ENCODE assay signal across 10 cellular contexts in the genomic region with DNA sequence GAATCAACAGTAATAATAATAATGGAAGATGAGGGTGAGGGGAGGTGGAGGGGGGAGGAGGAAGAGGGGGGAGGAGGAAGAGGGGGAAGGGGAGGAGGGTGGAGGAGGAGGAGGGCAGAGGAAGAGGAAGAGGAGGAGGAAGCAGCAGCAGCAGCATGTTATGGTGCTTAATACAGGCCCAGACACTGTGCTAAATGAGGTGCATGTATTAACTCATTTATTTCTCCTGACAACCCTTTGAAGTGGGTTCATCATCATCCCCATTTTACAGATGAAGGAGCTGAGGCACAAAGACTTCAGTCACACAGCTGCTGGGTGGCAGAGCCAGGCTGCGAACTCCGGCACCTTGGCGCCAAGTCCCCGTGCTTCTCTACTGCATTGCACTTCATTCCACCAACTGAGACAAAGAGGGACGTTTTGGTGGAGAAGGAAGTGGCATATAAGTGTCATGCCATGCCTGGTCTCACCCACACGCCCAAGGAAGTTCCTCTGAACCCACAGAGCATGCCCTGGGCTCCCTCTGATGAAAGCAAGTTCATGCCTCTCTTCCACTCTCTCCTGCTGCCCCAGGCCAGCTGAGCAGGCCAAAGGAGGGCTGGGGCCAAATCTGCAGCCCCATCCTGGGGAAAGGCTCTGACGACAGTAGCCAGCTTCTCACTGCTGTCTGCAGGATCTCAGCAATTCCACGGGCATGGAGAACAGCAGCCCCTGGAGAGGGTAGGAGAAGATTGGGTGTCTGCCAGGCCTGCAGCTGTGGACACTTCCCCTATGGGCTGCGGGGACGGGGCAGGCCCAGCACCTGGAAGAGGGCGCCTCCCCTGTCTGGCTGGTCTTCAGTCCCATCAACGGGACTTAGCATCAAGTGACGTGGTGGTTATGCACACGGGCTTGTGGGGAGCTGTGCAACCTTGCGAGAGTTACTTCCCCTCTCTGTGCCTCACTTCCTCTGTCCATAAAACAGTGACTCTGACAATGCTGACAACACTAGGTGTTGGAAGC. TPM values are rescaled to one million over a fixed set of nuclear protein-coding genes. Genes with fewer than 3 reads are reported as not detected.
A peak's percentile ranks its signal among the peaks of the same experiment; 100 is the strongest.
DNase-seq lines count a peak whose midpoint lies in the region; ATAC-seq, FAIRE-seq and TF ChIP-seq lines count a peak whose summit lies in the region.
"Had no signal": no experiment of that assay in that cellular context is flagged by ENCODE, and none has a peak within 500 bp of the region (broad histone marks: within the 10 kb centered on the region; RNA-seq: fewer than 3 reads in every experiment).

No MANE protein-coding gene starts in this region.

- peaks cover 0 to 22% (median 13%) of the 10 kb centered on the region in 4 donors for H3K4me1 ChIP-seq in tibial artery

- H3K9me3 ChIP-seq in tibial artery, result no peaks in the 10 kb centered on the region

- POLR2A ChIA-PET in activated CD4-positive, alpha-beta memory T cell treated with anti-CD3 and anti-CD28 coated beads, Interleukin-2, amount 10 ng/mL, durations not matched to agents 7 days and 5 days (lab: Charles Lee), result interaction anchor here (0.9 to 3.0 kb wide), 14 partner anchors 9 to 105 kb away, joined by 3 to 36 read pairs (median 4); no protein-coding TSS in a partner anchor

- peak overlapping the region; percentile 45 for H3K4me3 Mint-ChIP-seq in activated CD4-positive, alpha-beta memory T cell treated with anti-CD3 and anti-CD28 coated beads, Interleukin-2, amount 10 ng/mL, durations not matched to agents 7 days and 5 days
- no peak overlapping the region for H3K4me3 Mint-ChIP-seq in progenitor cell of endocrine pancreas (ENCODE audit: low read depth)

- peak; percentile 59 for DNase-seq in activated CD8-positive, alpha-beta memory T cell treated with anti-CD3 and anti-CD28 coated beads for 24 hours
- no peak for DNase-seq in activated CD8-positive, alpha-beta memory T cell treated with anti-CD3 and anti-CD28 coated beads, Interleukin-2, amount 50 U/mL, for 4 hours
- DNase-seq in activated CD4-positive, alpha-beta memory T cell treated with anti-CD3 and anti-CD28 coated beads, Interleukin-2, amount 10 ng/mL, durations not matched to agents 7 days and 5 days, result peak; percentile 71
- DNase-seq in left cardiac atrium, result no peak
- DNase-seq in tibial artery, result peak; percentile 49 to 66
- DNase-seq in frontal cortex (ENCODE audit: low spot score in 2 of 2), result no peak
- no peak for DNase-seq in midbrain (lab: John Stamatoyannopoulos, UW)
- DNase-seq in progenitor cell of endocrine pancreas (ENCODE audit: low spot score, unreplicated experiment), result no peak
- DNase-seq: NCI-H2227 treated with DMSO at 0.1 percent for 48 hours had no signal

- no peaks in the 10 kb centered on the region for H3K9me3 Mint-ChIP-seq in activated CD4-positive, alpha-beta memory T cell treated with anti-CD3 and anti-CD28 coated beads, Interleukin-2, amount 10 ng/mL, durations not matched to agents 7 days and 5 days
- no peaks in the 10 kb centered on the region for H3K9me3 Mint-ChIP-seq in progenitor cell of endocrine pancreas (ENCODE audit: low read depth)

- peak overlapping the region; percentile 98 for H3K27ac Mint-ChIP-seq in activated CD4-positive, alpha-beta memory T cell treated with anti-CD3 and anti-CD28 coated beads, Interleukin-2, amount 10 ng/mL, durations not matched to agents 7 days and 5 days
- H3K27ac Mint-ChIP-seq in progenitor cell of endocrine pancreas, result no peak overlapping the region

- peak; percentile 53 to 78 for ATAC-seq in left cardiac atrium

- peaks cover 62% of the 10 kb centered on the region for H3K4me1 Mint-ChIP-seq in activated CD4-positive, alpha-beta memory T cell treated with anti-CD3 and anti-CD28 coated beads, Interleukin-2, amount 10 ng/mL, durations not matched to agents 7 days and 5 days
- H3K4me1 Mint-ChIP-seq in progenitor cell of endocrine pancreas (ENCODE audit: low read depth), result peaks cover 2% of the 10 kb centered on the region

- no peaks in the 10 kb centered on the region for H3K27me3 Mint-ChIP-seq in activated CD4-positive, alpha-beta memory T cell treated with anti-CD3 and anti-CD28 coated beads, Interleukin-2, amount 10 ng/mL, durations not matched to agents 7 days and 5 days
- H3K27me3 Mint-ChIP-seq in progenitor cell of endocrine pancreas, result no peaks in the 10 kb centered on the region

- no peak for FAIRE-seq in frontal cortex (lab: Jason Lieb, UNC)

- intact Hi-C loops in left cardiac atrium (cut with DNase I) (no loop called here), tibial artery (cut with DNase I; ENCODE audit: low total_unique reads) (no loop called here)

- no peak for TF ChIP-seq CTCF in tibial artery (IDR thresholded peaks at IDR 0.05)
- TF ChIP-seq CTCF in progenitor cell of endocrine pancreas (IDR thresholded peaks at IDR 0.05; ENCODE audit: unreplicated experiment), result no peak

- H3K4me3 ChIP-seq in tibial artery, result no peak overlapping the region

- CTCF ChIA-PET in activated CD4-positive, alpha-beta memory T cell treated with anti-CD3 and anti-CD28 coated beads, Interleukin-2, amount 10 ng/mL, durations not matched to agents 7 days and 5 days (lab: Charles Lee), result interaction anchor here (1.0 to 1.4 kb wide), 5 partner anchors 11 to 104 kb away, joined by 3 to 9 read pairs (median 4); no protein-coding TSS in a partner anchor

- no peaks in the 10 kb centered on the region for H3K27me3 ChIP-seq in tibial artery

- peaks cover 38% of the 10 kb centered on the region for H3K36me3 Mint-ChIP-seq in activated CD4-positive, alpha-beta memory T cell treated with anti-CD3 and anti-CD28 coated beads, Interleukin-2, amount 10 ng/mL, durations not matched to agents 7 days and 5 days (ENCODE audit: low read depth)
- H3K36me3 Mint-ChIP-seq in progenitor cell of endocrine pancreas (ENCODE audit: insufficient read depth), result no peaks in the 10 kb centered on the region

- H3K36me3 ChIP-seq in tibial artery, result peaks cover 0 to 3% (median 0%) of the 10 kb centered on the region in 3 donors

- H3K27ac ChIP-seq in tibial artery, result no peak overlapping the region
- H3K27ac ChIP-seq: epithelial cell of prostate had no signal

RNA-seq across cellular contexts. Expression of a gene that starts 21.8 kb away (rescaled TPM):
- 10 to 100 TPM; 30.2 to 34.9 TPM for total RNA-seq in activated CD4-positive, alpha-beta memory T cell treated with anti-CD3 and anti-CD28 coated beads, Interleukin-2, amount 10 ng/mL, durations not matched to agents 7 days and 5 days
- 10 to 100 TPM in 1 of 2 donors, 1 to 10 TPM in 1; 8.4 to 22.5 TPM for total RNA-seq in left cardiac atrium
- total RNA-seq in frontal cortex, result 28.9 TPM
- 10.9 and 12.3 TPM in 2 replicates for total RNA-seq in progenitor cell of endocrine pancreas

Comparison
In these comparisons a context has a peak if more than half of its experiments do, and no peak if none do; other contexts are left out.
1. DNase-seq: peak in activated CD8-positive, alpha-beta memory T cell treated with anti-CD3 and anti-CD28 coated beads for 24 hours (single experiment), activated CD4-positive, alpha-beta memory T cell treated with anti-CD3 and anti-CD28 coated beads, Interleukin-2, amount 10 ng/mL, durations not matched to agents 7 days and 5 days (single experiment) and tibial artery (2 of 2); none in activated CD8-positive, alpha-beta memory T cell treated with anti-CD3 and anti-CD28 coated beads, Interleukin-2, amount 50 U/mL, for 4 hours (single experiment), left cardiac atrium (single experiment), frontal cortex (0 of 2), midbrain (single experiment) and progenitor cell of endocrine pancreas (single experiment).